In the genomic region with DNA sequence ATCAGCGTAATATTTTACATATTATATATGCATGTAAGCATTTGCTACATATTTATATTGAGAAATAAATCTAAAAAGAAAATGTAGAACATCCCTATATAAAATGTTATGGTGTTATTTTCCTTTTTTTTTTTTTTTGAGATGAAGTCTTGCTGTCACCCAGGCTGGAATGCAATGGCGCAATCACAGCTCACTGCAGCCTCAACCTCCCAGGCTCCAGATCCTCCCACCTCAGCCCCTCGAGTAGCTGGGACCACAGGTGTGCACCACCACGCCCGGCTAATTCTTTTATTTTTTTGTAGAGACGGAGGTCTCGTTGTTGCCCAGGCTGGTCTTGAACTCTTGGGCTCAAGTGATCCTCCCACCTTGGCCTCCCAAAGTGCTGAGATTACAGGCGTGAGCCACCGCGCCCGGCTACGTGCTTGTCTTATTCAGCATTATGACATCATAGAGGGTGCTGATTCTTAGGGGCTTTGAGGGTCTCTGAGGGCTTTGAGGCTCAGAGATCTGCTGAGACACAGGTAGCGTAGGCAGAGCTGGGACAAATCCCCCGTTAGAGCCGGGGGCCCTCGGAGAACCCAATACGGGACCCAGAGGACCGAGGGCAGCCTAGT, we compare ENCODE assay signal across 12 cellular contexts.
DNase-seq lines count a peak whose midpoint lies in the region; ATAC-seq and TF ChIP-seq lines count a peak whose summit lies in the region.
"Had no signal": no experiment of that assay in that cellular context is flagged by ENCODE, and none has a peak within 500 bp of the region (broad histone marks: within the 10 kb centered on the region; RNA-seq: fewer than 3 reads in every experiment).

No MANE protein-coding gene starts in this region.

- H3K27ac ChIP-seq in HUES6 (ENCODE audit: low read depth, low read length) (no peak overlapping the region; the same call in 1 of the 2 replicates), lower lobe of right lung (peak overlapping the region; percentile 83), spleen (peak overlapping the region in 5 of 8 donors; percentile 67 to 79 (median 74))

- no peaks in the 10 kb centered on the region for H3K9me3 Mint-ChIP-seq in MCF 10A (ENCODE audit: unreplicated experiment)
- H3K9me3 Mint-ChIP-seq: activated naive CD8-positive, alpha-beta T cell treated with anti-CD3 and anti-CD28 coated beads, Interleukin-2, amount 10 ng/mL, durations not matched to agents 7 days and 5 days had no signal

- no peaks in the 10 kb centered on the region for H3K36me3 ChIP-seq in HUES6 (ENCODE audit: control insufficient read depth, insufficient read depth, low read length)
- no peaks in the 10 kb centered on the region for H3K36me3 ChIP-seq in lower lobe of right lung
- H3K36me3 ChIP-seq in spleen, result peaks cover 0 to 18% (median 0%) of the 10 kb centered on the region in 6 donors

- intact Hi-C loops in MCF 10A (cut with micrococcal nuclease) (loop anchor here (5.0 kb wide), 2 partner anchors 34 to 51 kb away; no protein-coding TSS in a partner anchor), lower lobe of right lung (cut with DNase I) (no loop called here), spleen (cut with DNase I; ENCODE audit: low total_unique reads) (no loop called here)

- H3K27me3 ChIP-seq in HUES6 (ENCODE audit: control insufficient read depth, insufficient read depth, low read length), result no peaks in the 10 kb centered on the region
- H3K27me3 ChIP-seq in lower lobe of right lung (ENCODE audit: low read depth), result no peaks in the 10 kb centered on the region
- peaks cover 0 to 15% (median 0%) of the 10 kb centered on the region in 7 donors for H3K27me3 ChIP-seq in spleen (replicated peaks in 1 of 7)

- TF ChIP-seq CTCF in MCF 10A (IDR thresholded peaks at IDR 0.05; ENCODE audit: unreplicated experiment) (no peak), lower lobe of right lung (IDR thresholded peaks at IDR 0.05) (no peak), spleen (IDR thresholded peaks at IDR 0.05 in 8 of 11, conservative IDR thresholded peaks at IDR 0.05 in 3 of 11) (no peak)

- no TSS peak for BruUV-seq in MCF 10A (replicated peaks; lab: Mats Ljungman, UMichigan)

- no peak for TF ChIP-seq POLR2A in spleen (IDR thresholded peaks at IDR 0.05)

- H3K4me3 Mint-ChIP-seq in MCF 10A (ENCODE audit: unreplicated experiment), result peak overlapping the region; percentile 67

- H3K4me3 ChIP-seq in HUES6 (ENCODE audit: low read depth, low read length) (peak overlapping the region; percentile 60; the same call in 1 of the 2 replicates), lower lobe of right lung (no peak overlapping the region), spleen (no peak overlapping the region)

- WGBS in spleen, 5 donors, result 84 to 94% (median 91%) methylated on average over 18 of the region's 18 CpGs

- ATAC-seq in lower lobe of right lung, result no peak
- ATAC-seq in HG03354 (IDR thresholded peaks at IDR 0.05; ENCODE audit: poor library complexity, severe bottlenecking, unreplicated experiment), result no peak

- peak overlapping the region; percentile 40 for H3K27ac Mint-ChIP-seq in MCF 10A (ENCODE audit: low read depth, unreplicated experiment)

- CTCF ChIA-PET in MCF 10A (lab: Yijun Ruan, JAX), result interaction anchor here (0.6 to 5.1 kb wide), 10 partner anchors 7 to 115 kb away, joined by 3 to 36 read pairs (median 6); a partner anchor contains a TSS

- H3K9ac ChIP-seq in HUES6 (ENCODE audit: low read length), result peak overlapping the region; percentile 73

- H3K4me1 ChIP-seq in HUES6 (ENCODE audit: control insufficient read depth, insufficient read depth, low read length) (peaks cover 20% of the 10 kb centered on the region), lower lobe of right lung (peaks cover 35% of the 10 kb centered on the region), spleen (peaks cover 15 to 39% (median 28%) of the 10 kb centered on the region in 6 donors)

- H3K36me3 Mint-ChIP-seq in MCF 10A (ENCODE audit: insufficient read depth, unreplicated experiment), result peaks cover 4% of the 10 kb centered on the region

- H3K27me3 Mint-ChIP-seq in MCF 10A (ENCODE audit: insufficient read depth, unreplicated experiment), result no peaks in the 10 kb centered on the region

- DNase-seq in MCF 10A (ENCODE audit: unreplicated experiment) (no peak), lower lobe of right lung (no peak), spleen (peak; percentile 36), NCI-H748 treated with DMSO at 0.1 percent for 48 hours (lab: John Stamatoyannopoulos, UW) (no peak), superior temporal gyrus (ENCODE audit: extremely low spot score) (no peak)
- DNase-seq in stimulated activated CD4-positive, alpha-beta T cell treated with anti-CD3 and anti-CD28 coated beads, Interleukin-15, amount 100 ng/mL, for 24 hours, result no peak
- DNase-seq: activated naive CD8-positive, alpha-beta T cell treated with anti-CD3 and anti-CD28 coated beads, Interleukin-2, amount 10 ng/mL, durations not matched to agents 7 days and 5 days; DMS153; NCI-H1105; stimulated activated CD4-positive, alpha-beta T cell treated with anti-CD3 and anti-CD28 coated beads, Interleukin-4, amount 100 ng/mL, for 1 hour had no signal

- H3K4me1 Mint-ChIP-seq in MCF 10A (ENCODE audit: insufficient read depth, unreplicated experiment), result peaks cover 5% of the 10 kb centered on the region

- POLR2A ChIA-PET in MCF 10A (lab: Yijun Ruan, JAX), result interaction anchor here (1.1 to 4.1 kb wide), 10 partner anchors 10 to 206 kb away, joined by 3 to 136 read pairs (median 5); a partner anchor contains a TSS

- H3K9me3 ChIP-seq in HUES6 (ENCODE audit: control insufficient read depth, insufficient read depth, low read depth, low read length) (peaks cover 12% of the 10 kb centered on the region), lower lobe of right lung (peaks cover under 1% of the 10 kb centered on the region), spleen (peaks cover 0 to 16% (median 9%) of the 10 kb centered on the region in 8 donors)
